ENCODE assay signal across 9 cellular contexts in genomic region chr6:2900821-2901644, GRCh38. TPM values are rescaled to one million over a fixed set of nuclear protein-coding genes. Genes with fewer than 3 reads are reported as not detected.
A peak's percentile ranks its signal among the peaks of the same experiment; 100 is the strongest.
DNase-seq lines count a peak whose midpoint lies in the region; ATAC-seq and TF ChIP-seq lines count a peak whose summit lies in the region.
"Had no signal": no experiment of that assay in that cellular context is flagged by ENCODE, and none has a peak within 500 bp of the region (broad histone marks: within the 10 kb centered on the region; RNA-seq: fewer than 3 reads in every experiment).

No MANE protein-coding gene starts in this region.

- H3K27ac ChIP-seq in heart left ventricle (peak overlapping the region in 3 of 12 donors; percentile 11 to 54 (median 22)), right atrium auricular region (peak overlapping the region in 1 of 2 donors; percentile 93), cingulate gyrus (ENCODE audit: low read depth, low read length) (peak overlapping the region; percentile 69), upper lobe of right lung (no peak overlapping the region)

- peaks cover 0 to 43% (median 39%) of the 10 kb centered on the region in 9 donors for H3K36me3 ChIP-seq in heart left ventricle
- H3K36me3 ChIP-seq in right atrium auricular region, result peaks cover 17% of the 10 kb centered on the region
- H3K36me3 ChIP-seq in upper lobe of right lung, result peaks cover 26% of the 10 kb centered on the region

- H3K4me1 ChIP-seq in heart left ventricle (peaks cover 0 to 61% (median 19%) of the 10 kb centered on the region in 12 donors), right atrium auricular region (peaks cover 0 to 25% of the 10 kb centered on the region in 2 donors), mononuclear cell (ENCODE audit: insufficient read depth, low read length) (peaks cover 57% of the 10 kb centered on the region), upper lobe of right lung (peaks cover 33% of the 10 kb centered on the region)

- peak overlapping the region in 8 of 12 donors; percentile 18 to 94 (median 78) for H3K4me3 ChIP-seq in heart left ventricle
- peak overlapping the region in 1 of 2 donors; percentile 84 for H3K4me3 ChIP-seq in right atrium auricular region
- peak overlapping the region; percentile 81 for H3K4me3 ChIP-seq in mononuclear cell (ENCODE audit: low read length)
- H3K4me3 ChIP-seq in upper lobe of right lung, result peak overlapping the region; percentile 75

- no peaks in the 10 kb centered on the region for H3K9me3 ChIP-seq in heart left ventricle
- H3K9me3 ChIP-seq in right atrium auricular region, result no peaks in the 10 kb centered on the region
- no peaks in the 10 kb centered on the region for H3K9me3 ChIP-seq in mononuclear cell (ENCODE audit: low read depth, low read length)
- H3K9me3 ChIP-seq in upper lobe of right lung, result no peaks in the 10 kb centered on the region

- H3K27me3 ChIP-seq in heart left ventricle, result no peaks in the 10 kb centered on the region
- no peaks in the 10 kb centered on the region for H3K27me3 ChIP-seq in right atrium auricular region
- no peaks in the 10 kb centered on the region for H3K27me3 ChIP-seq in mononuclear cell (ENCODE audit: insufficient read depth, low read length)
- H3K27me3 ChIP-seq in upper lobe of right lung, result no peaks in the 10 kb centered on the region

- no peak for ATAC-seq in heart left ventricle
- no peak for ATAC-seq in upper lobe of right lung

- no peak for TF ChIP-seq POLR2A in heart left ventricle (IDR thresholded peaks at IDR 0.05)

- WGBS in heart left ventricle, 4 donors, result 58 to 78% (median 70%) methylated on average over 12 of the region's 12 CpGs

- TF ChIP-seq CTCF in heart left ventricle (IDR thresholded peaks at IDR 0.05) (no peak), right atrium auricular region (IDR thresholded peaks at IDR 0.05) (no peak), upper lobe of right lung (IDR thresholded peaks at IDR 0.05) (no peak)

- DNase-seq in heart left ventricle (peak in 2 of 5 donors; percentile 43 to 51), right atrium auricular region (ENCODE audit: low spot score) (no peak), upper lobe of right lung (no peak), NCI-H510A (lab: John Stamatoyannopoulos, UW) (no peak), NCI-H526 (lab: John Stamatoyannopoulos, UW) (no peak)
- no peak for DNase-seq in stimulated activated naive CD4-positive, alpha-beta T cell treated with Interleukin-2 at 50 U/mL for 16 hours (lab: John Stamatoyannopoulos, UW)
- DNase-seq: NCI-H774 had no signal

- intact Hi-C loops in heart left ventricle (cut with DNase I) (loop anchor here in 2 of 10 donors (5.0 to 10.0 kb wide), 2 partner anchors 44 to 46 kb away; no protein-coding TSS in a partner anchor), upper lobe of right lung (cut with DNase I) (no loop called here)

RNA-seq across cellular contexts. Expression of gene SERPINB9, which starts 2.1 kb away (rescaled TPM):
- 10 to 100 TPM in 1 of 9 donors, 1 to 10 TPM in 8; 2.1 to 16.7 (median 5.4) TPM for total RNA-seq in heart left ventricle
- 1 to 10 TPM; 2.1 to 2.7 TPM for polyA plus RNA-seq in heart left ventricle
- 10 to 100 TPM; 11.2 to 17.5 TPM for total RNA-seq in right atrium auricular region
- 51.4 TPM for total RNA-seq in mononuclear cell
- 12.4 TPM for total RNA-seq in upper lobe of right lung

RNA-seq across cellular contexts. Expression of gene SERPINB1, which starts 59.4 kb away (rescaled TPM):
- total RNA-seq in heart left ventricle (10 to 100 TPM; 15.6 to 55.6 (median 23.0) TPM), right atrium auricular region (10 to 100 TPM; 26.6 to 27.3 TPM), mononuclear cell (127 TPM), upper lobe of right lung (101 TPM)
- polyA plus RNA-seq in heart left ventricle, result 10 to 100 TPM; 15.4 to 20.4 TPM
